In the genomic region with DNA sequence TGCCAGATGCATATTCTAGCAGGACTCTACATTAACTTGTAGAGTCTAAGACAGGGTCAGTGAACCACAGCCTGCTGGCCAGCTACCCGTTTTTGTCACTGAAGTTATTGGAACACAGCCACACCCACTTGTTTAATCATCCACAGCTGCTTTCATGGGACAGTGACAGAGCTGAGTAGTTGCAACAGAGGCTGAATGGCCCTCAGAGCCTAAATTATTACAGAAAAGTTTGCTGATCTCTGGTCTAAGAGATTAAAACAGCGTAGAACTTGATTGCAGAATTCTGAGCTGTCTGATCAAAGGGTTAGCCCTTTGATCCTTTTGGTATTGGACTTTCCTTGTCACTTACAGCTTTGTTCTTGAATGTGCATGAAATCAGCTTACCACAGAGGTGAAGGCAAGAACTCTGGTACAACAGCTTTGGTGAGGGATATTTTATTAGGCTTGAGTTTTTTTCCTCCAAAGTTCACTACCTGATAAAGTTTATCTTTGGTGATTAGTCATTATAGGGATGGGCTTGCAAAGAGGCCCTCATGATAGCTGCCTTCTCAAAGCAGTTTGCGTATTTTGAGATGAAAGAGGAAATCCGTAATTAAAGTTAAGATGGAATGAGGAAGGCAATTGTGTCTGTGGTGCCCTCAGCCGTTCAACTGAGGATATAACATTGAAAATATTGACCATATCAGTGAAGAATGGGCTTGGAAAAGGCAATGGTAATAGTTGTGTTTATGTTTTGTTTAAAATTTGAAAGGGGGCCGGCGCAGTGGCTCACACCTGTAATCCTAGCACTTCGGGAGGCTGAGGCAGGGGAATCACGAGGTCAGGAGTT, we compare ENCODE assay signal across 1 cellular context.
TF ChIP-seq lines count a peak whose summit lies in the region.

No MANE protein-coding gene starts in this region.

TF ChIP-seq in HepG2, 621 proteins besides CTCF, POLR2A, EP300 and RAD21 (continued from another document and continues in another):
- TF ChIP-seq FOXA1 (IDR thresholded peaks at IDR 0.05) (no peak), FOXA1 (CRISPR knock-in tag; IDR thresholded peaks at IDR 0.05) (peak; percentile 58), MLLT10 (CRISPR knock-in tag; IDR thresholded peaks at IDR 0.05) (no peak), REL (CRISPR knock-in tag; conservative IDR thresholded peaks at IDR 0.05) (no peak), TFAP4 (IDR thresholded peaks at IDR 0.05; ENCODE audit: borderline replicate concordance, low read depth) (peak; percentile 91), TSC22D2 (CRISPR knock-in tag; IDR thresholded peaks at IDR 0.05; ENCODE audit: borderline replicate concordance) (no peak), SAP130 (CRISPR knock-in tag; IDR thresholded peaks at IDR 0.05; ENCODE audit: low read depth) (peak; percentile 76), ZFP36L2 (CRISPR knock-in tag; IDR thresholded peaks at IDR 0.05) (no peak), CCAR2 (optimal IDR thresholded peaks at IDR 0.05; ENCODE audit: low read depth, low read length) (no peak), KMT2A (CRISPR knock-in tag; IDR thresholded peaks at IDR 0.05) (no peak), AGO1 (IDR thresholded peaks at IDR 0.05; ENCODE audit: low read depth, low read length, poor library complexity, severe bottlenecking) (no peak), MXI1 (IDR thresholded peaks at IDR 0.05; ENCODE audit: borderline replicate concordance, low read depth, low read length) (no peak), SIN3B (IDR thresholded peaks at IDR 0.05; ENCODE audit: low read length) (no peak), ZKSCAN8 (CRISPR knock-in tag; IDR thresholded peaks at IDR 0.05; ENCODE audit: borderline replicate concordance) (peak; percentile 33; the same call in 1 of the 2 replicates), ZNF878 (CRISPR knock-in tag; IDR thresholded peaks at IDR 0.05) (no peak), ZNF510 (CRISPR knock-in tag; IDR thresholded peaks at IDR 0.05; ENCODE audit: low read depth) (no peak), HOXA5 (CRISPR knock-in tag; IDR thresholded peaks at IDR 0.05) (0 out of 2 replicates have a peak, but pooled peaks have one; percentile 26), KDM5A (IDR thresholded peaks at IDR 0.05; ENCODE audit: borderline replicate concordance, low read length) (no peak), ZNF30 (CRISPR knock-in tag; IDR thresholded peaks at IDR 0.05) (no peak), ZNF549 (CRISPR knock-in tag; IDR thresholded peaks at IDR 0.05) (no peak), ZNF367 (CRISPR knock-in tag; IDR thresholded peaks at IDR 0.05; ENCODE audit: borderline replicate concordance) (no peak), ZNF124 (CRISPR knock-in tag; IDR thresholded peaks at IDR 0.05) (no peak), JARID2 (CRISPR knock-in tag; IDR thresholded peaks at IDR 0.05; ENCODE audit: insufficient replicate concordance) (no peak), SNAPC2 (CRISPR knock-in tag; IDR thresholded peaks at IDR 0.05) (peak; percentile 32; the same call in 1 of the 2 replicates), ARHGAP35 (CRISPR knock-in tag; IDR thresholded peaks at IDR 0.05; ENCODE audit: borderline replicate concordance) (no peak), RELA (CRISPR knock-in tag; IDR thresholded peaks at IDR 0.05) (no peak), ZFYVE20 (CRISPR knock-in tag; IDR thresholded peaks at IDR 0.05; ENCODE audit: borderline replicate concordance, low read depth) (no peak), TCF7L2 (IDR thresholded peaks at IDR 0.05; ENCODE audit: low read depth, low read length) (peak; percentile 84), ZNF432 (CRISPR knock-in tag; IDR thresholded peaks at IDR 0.05; ENCODE audit: borderline replicate concordance) (no peak), ETV5 (CRISPR knock-in tag; IDR thresholded peaks at IDR 0.05; ENCODE audit: borderline replicate concordance) (peak; percentile 8; the same call in 1 of the 2 replicates), ZSCAN30 (CRISPR knock-in tag; IDR thresholded peaks at IDR 0.05) (no peak), MED1 (CRISPR knock-in tag; IDR thresholded peaks at IDR 0.05) (peak; percentile 51; the same call in 1 of the 2 replicates), ZFP36L1 (CRISPR knock-in tag; IDR thresholded peaks at IDR 0.05) (no peak), ARNT2 (CRISPR knock-in tag; IDR thresholded peaks at IDR 0.05; ENCODE audit: low read depth) (no peak), MYC (CRISPR knock-in tag; IDR thresholded peaks at IDR 0.05; ENCODE audit: borderline replicate concordance) (no peak), ZNF512 (CRISPR knock-in tag; IDR thresholded peaks at IDR 0.05) (no peak), NCOA2 (CRISPR knock-in tag; IDR thresholded peaks at IDR 0.05) (peak; percentile 83; the same call in 1 of the 2 replicates), ZNF460 (CRISPR knock-in tag; IDR thresholded peaks at IDR 0.05; ENCODE audit: borderline replicate concordance) (no peak), ZNF687 (CRISPR knock-in tag; IDR thresholded peaks at IDR 0.05) (no peak), XBP1 (CRISPR knock-in tag; IDR thresholded peaks at IDR 0.05) (no peak)
- TF ChIP-seq, protein P1, sequence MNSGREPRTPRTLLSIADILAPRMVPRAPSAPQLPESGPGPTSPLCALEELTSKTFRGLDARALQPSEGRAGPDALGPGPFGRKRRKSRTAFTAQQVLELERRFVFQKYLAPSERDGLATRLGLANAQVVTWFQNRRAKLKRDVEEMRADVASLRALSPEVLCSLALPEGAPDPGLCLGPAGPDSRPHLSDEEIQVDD (CRISPR knock-in tag; IDR thresholded peaks at IDR 0.05; ENCODE audit: borderline replicate concordance): no peak
- TF ChIP-seq, protein P2, sequence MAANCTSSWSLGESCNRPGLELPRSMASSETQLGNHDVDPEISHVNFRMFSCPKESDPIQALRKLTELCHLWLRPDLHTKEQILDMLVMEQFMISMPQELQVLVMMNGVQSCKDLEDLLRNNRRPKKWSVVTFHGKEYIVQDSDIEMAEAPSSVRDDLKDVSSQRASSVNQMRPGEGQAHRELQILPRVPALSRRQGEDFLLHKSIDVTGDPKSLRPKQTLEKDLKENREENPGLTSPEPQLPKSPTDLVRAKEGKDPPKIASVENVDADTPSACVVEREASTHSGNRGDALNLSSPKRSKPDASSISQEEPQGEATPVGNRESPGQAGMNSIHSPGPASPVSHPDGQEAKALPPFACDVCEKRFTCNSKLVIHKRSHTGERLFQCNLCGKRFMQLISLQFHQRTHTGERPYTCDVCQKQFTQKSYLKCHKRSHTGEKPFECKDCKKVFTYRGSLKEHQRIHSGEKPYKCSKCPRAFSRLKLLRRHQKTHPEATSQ (CRISPR knock-in tag; IDR thresholded peaks at IDR 0.05; ENCODE audit: borderline replicate concordance): no peak
- TF ChIP-seq, protein P3, sequence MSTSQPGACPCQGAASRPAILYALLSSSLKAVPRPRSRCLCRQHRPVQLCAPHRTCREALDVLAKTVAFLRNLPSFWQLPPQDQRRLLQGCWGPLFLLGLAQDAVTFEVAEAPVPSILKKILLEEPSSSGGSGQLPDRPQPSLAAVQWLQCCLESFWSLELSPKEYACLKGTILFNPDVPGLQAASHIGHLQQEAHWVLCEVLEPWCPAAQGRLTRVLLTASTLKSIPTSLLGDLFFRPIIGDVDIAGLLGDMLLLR (CRISPR knock-in tag; IDR thresholded peaks at IDR 0.05): no peak
- TF ChIP-seq, protein P4, sequence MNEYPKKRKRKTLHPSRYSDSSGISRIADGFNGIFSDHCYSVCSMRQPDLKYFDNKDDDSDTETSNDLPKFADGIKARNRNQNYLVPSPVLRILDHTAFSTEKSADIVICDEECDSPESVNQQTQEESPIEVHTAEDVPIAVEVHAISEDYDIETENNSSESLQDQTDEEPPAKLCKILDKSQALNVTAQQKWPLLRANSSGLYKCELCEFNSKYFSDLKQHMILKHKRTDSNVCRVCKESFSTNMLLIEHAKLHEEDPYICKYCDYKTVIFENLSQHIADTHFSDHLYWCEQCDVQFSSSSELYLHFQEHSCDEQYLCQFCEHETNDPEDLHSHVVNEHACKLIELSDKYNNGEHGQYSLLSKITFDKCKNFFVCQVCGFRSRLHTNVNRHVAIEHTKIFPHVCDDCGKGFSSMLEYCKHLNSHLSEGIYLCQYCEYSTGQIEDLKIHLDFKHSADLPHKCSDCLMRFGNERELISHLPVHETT (CRISPR knock-in tag; conservative IDR thresholded peaks at IDR 0.05): no peak
- TF ChIP-seq, protein P5, sequence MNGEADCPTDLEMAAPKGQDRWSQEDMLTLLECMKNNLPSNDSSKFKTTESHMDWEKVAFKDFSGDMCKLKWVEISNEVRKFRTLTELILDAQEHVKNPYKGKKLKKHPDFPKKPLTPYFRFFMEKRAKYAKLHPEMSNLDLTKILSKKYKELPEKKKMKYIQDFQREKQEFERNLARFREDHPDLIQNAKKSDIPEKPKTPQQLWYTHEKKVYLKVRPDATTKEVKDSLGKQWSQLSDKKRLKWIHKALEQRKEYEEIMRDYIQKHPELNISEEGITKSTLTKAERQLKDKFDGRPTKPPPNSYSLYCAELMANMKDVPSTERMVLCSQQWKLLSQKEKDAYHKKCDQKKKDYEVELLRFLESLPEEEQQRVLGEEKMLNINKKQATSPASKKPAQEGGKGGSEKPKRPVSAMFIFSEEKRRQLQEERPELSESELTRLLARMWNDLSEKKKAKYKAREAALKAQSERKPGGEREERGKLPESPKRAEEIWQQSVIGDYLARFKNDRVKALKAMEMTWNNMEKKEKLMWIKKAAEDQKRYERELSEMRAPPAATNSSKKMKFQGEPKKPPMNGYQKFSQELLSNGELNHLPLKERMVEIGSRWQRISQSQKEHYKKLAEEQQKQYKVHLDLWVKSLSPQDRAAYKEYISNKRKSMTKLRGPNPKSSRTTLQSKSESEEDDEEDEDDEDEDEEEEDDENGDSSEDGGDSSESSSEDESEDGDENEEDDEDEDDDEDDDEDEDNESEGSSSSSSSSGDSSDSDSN (CRISPR knock-in tag; IDR thresholded peaks at IDR 0.05): 0 out of 2 replicates have a peak, but pooled peaks have one; percentile 25
- TF ChIP-seq, protein P6, sequence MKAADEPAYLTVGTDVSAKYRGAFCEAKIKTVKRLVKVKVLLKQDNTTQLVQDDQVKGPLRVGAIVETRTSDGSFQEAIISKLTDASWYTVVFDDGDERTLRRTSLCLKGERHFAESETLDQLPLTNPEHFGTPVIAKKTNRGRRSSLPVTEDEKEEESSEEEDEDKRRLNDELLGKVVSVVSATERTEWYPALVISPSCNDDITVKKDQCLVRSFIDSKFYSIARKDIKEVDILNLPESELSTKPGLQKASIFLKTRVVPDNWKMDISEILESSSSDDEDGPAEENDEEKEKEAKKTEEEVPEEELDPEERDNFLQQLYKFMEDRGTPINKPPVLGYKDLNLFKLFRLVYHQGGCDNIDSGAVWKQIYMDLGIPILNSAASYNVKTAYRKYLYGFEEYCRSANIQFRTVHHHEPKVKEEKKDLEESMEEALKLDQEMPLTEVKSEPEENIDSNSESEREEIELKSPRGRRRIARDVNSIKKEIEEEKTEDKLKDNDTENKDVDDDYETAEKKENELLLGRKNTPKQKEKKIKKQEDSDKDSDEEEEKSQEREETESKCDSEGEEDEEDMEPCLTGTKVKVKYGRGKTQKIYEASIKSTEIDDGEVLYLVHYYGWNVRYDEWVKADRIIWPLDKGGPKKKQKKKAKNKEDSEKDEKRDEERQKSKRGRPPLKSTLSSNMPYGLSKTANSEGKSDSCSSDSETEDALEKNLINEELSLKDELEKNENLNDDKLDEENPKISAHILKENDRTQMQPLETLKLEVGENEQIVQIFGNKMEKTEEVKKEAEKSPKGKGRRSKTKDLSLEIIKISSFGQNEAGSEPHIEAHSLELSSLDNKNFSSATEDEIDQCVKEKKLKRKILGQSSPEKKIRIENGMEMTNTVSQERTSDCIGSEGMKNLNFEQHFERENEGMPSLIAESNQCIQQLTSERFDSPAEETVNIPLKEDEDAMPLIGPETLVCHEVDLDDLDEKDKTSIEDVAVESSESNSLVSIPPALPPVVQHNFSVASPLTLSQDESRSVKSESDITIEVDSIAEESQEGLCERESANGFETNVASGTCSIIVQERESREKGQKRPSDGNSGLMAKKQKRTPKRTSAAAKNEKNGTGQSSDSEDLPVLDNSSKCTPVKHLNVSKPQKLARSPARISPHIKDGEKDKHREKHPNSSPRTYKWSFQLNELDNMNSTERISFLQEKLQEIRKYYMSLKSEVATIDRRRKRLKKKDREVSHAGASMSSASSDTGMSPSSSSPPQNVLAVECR (CRISPR knock-in tag; IDR thresholded peaks at IDR 0.05; ENCODE audit: borderline replicate concordance): peak; percentile 58; the same call in 1 of the 2 replicates
